Comparison of ENCODE assay signal across 2 cellular contexts in genomic region chr6:26316291-26316690, GRCh38.
TF ChIP-seq lines count a peak whose summit lies in the region.

No MANE protein-coding gene starts in this region.

TF ChIP-seq in HepG2, 621 proteins besides CTCF, POLR2A, EP300 and RAD21 (continues in another document):
- TF ChIP-seq REPIN1 (CRISPR knock-in tag; IDR thresholded peaks at IDR 0.05; ENCODE audit: borderline replicate concordance, low read depth) (0 out of 2 replicates have a peak, but pooled peaks have one; percentile 16), RFX1 (IDR thresholded peaks at IDR 0.05) (peak; percentile 22; the same call in 1 of the 2 replicates), HDAC2 (CRISPR knock-in tag; IDR thresholded peaks at IDR 0.05) (0 out of 2 replicates have a peak, but pooled peaks have one; percentile 24), ZNF232 (CRISPR knock-in tag; IDR thresholded peaks at IDR 0.05; ENCODE audit: borderline replicate concordance) (peak; percentile 97), ARID5B (CRISPR knock-in tag; IDR thresholded peaks at IDR 0.05) (0 out of 2 replicates have a peak, but pooled peaks have one; percentile 11), PAXIP1 (CRISPR knock-in tag; conservative IDR thresholded peaks at IDR 0.05) (peak; percentile 33; the same call in 1 of the 2 replicates), FOXA3 (CRISPR knock-in tag; IDR thresholded peaks at IDR 0.05) (peak; percentile 48), TFAP4 (IDR thresholded peaks at IDR 0.05; ENCODE audit: borderline replicate concordance, low read depth) (no peak), ZSCAN31 (CRISPR knock-in tag; IDR thresholded peaks at IDR 0.05; ENCODE audit: low read depth) (0 out of 2 replicates have a peak, but pooled peaks have one; percentile 43), PHF8 (CRISPR knock-in tag; IDR thresholded peaks at IDR 0.05) (peak; percentile 55; the same call in 1 of the 2 replicates), STAT6 (CRISPR knock-in tag; IDR thresholded peaks at IDR 0.05; ENCODE audit: borderline replicate concordance) (no peak)
- TF ChIP-seq, protein P1, sequence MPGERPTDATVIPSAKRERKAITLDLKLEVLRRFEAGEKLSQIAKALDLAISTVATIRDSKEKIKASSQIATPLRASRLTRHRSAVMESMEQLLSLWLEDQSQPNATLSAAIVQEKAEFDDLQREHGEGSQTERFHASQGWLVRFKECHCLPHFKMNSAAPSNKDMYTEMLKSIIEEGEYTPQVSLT (CRISPR knock-in tag; IDR thresholded peaks at IDR 0.05; ENCODE audit: borderline replicate concordance, low read depth), result no peak
- TF ChIP-seq, protein P2, sequence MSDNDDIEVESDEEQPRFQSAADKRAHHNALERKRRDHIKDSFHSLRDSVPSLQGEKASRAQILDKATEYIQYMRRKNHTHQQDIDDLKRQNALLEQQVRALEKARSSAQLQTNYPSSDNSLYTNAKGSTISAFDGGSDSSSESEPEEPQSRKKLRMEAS (IDR thresholded peaks at IDR 0.05), result 0 out of 2 replicates have a peak, but pooled peaks have one; percentile 22

TF ChIP-seq in K562, 482 proteins besides CTCF, POLR2A, EP300 and RAD21:
- TF ChIP-seq FOXM1 (IDR thresholded peaks at IDR 0.05; ENCODE audit: low read depth) (no peak), FOXM1 (CRISPR knock-in tag; IDR thresholded peaks at IDR 0.05; ENCODE audit: low read depth) (no peak), NR2C2 (CRISPR knock-in tag; IDR thresholded peaks at IDR 0.05) (no peak), NR2C2 (tag; IDR thresholded peaks at IDR 0.05) (peak; percentile 19; the same call in 1 of the 2 replicates), DLX4 (CRISPR knock-in tag; IDR thresholded peaks at IDR 0.05) (no peak), ZNF232 (CRISPR knock-in tag; IDR thresholded peaks at IDR 0.05) (no peak)
TF ChIP-seq in K562: peak in this region for 1.
